In the genomic region with DNA sequence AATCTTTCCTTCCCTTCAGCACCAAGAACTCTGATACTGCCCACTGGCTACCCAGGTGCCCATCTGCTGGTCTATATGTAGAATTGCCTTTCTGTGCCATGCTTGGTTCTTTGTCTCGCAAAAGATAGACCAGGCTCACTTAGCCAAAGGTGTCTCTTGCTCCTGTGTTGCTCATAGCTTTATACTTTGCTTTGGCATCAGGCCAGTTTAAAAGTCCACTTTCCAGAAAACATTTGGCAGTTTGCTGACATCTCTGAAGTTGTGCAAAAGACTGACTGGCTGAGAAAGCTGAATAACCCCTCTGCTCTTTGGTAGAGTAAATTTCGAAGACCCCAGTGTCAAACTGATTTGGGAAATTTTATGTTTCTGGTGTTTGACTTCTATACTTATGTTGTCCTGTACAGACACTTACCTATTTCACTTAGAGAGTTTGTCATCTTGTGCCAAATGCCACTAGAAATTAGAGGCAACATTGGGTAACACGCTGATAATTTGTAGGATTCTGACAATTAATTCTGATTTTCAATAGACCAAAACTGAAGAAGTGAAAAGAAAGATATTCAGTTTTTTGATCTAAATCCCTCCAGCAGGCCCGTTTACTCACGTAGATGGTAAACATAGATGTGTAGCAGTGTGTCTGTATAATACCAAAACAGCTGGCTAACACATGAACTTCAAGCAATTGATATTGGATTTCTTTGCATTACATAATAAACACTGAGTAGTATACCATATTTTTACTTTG, we compare ENCODE assay signal across 19 cellular contexts.
A peak's percentile ranks its signal among the peaks of the same experiment; 100 is the strongest.
DNase-seq lines count a peak whose midpoint lies in the region; ATAC-seq, FAIRE-seq and TF ChIP-seq lines count a peak whose summit lies in the region.
"Had no signal": no experiment of that assay in that cellular context is flagged by ENCODE, and none has a peak within 500 bp of the region (broad histone marks: within the 10 kb centered on the region; RNA-seq: fewer than 3 reads in every experiment).

No MANE protein-coding gene starts in this region.

- no peak overlapping the region for H3K9ac ChIP-seq in HepG2 (ENCODE audit: insufficient read depth, low read depth, low read length)

- no peaks in the 10 kb centered on the region for H4K20me1 ChIP-seq in HepG2 (ENCODE audit: insufficient read depth, low read length)

- intact Hi-C loops in A673 (cut with micrococcal nuclease; ENCODE audit: unreplicated experiment) (loop anchor here (5.0 kb wide), 1 partner anchor 287 kb away; no protein-coding TSS in a partner anchor), HepG2 (cut with micrococcal nuclease; ENCODE audit: unreplicated experiment) (no loop called here), lower leg skin (cut with DNase I; ENCODE audit: low total_unique reads) (loop anchor here (10.0 kb wide), 2 partner anchors 95 to 275 kb away; a partner anchor contains a TSS)

- H3K36me3 ChIP-seq in A673 (ENCODE audit: insufficient read depth, low read length, poor library complexity, severe bottlenecking), result no peaks in the 10 kb centered on the region
- no peaks in the 10 kb centered on the region for H3K36me3 ChIP-seq in HepG2 (replicated peaks in 1 of 2; ENCODE audit: control insufficient read depth in 1 of 2, insufficient read depth in 2 of 2, low read length in 2 of 2)
- H3K36me3 ChIP-seq: gastroesophageal sphincter had no signal

- ATAC-seq in HepG2 (peak; percentile 75), GM21423 (IDR thresholded peaks at IDR 0.05; ENCODE audit: unreplicated experiment) (no peak)
- ATAC-seq: gastroesophageal sphincter had no signal

- BruUV-seq in A673 (replicated peaks; lab: Mats Ljungman, UMichigan) (no TSS peak), HepG2 (replicated peaks; lab: Mats Ljungman, UMichigan) (no TSS peak)

- CTCF ChIA-PET in A673 (lab: Charles Lee) (no interaction called here), HepG2 (lab: Yijun Ruan, JAX; ENCODE audit: low intra/inter-chr PET ratio, low total read pairs) (interaction anchor here (3.5 kb wide), 1 partner anchor 92 kb away, joined by 40 read pairs; a partner anchor contains a TSS)

- no peaks in the 10 kb centered on the region for H3K79me2 ChIP-seq in HepG2 (ENCODE audit: insufficient read depth, low read length)

- no peak for TF ChIP-seq RAD21 in HepG2 (CRISPR knock-in tag; IDR thresholded peaks at IDR 0.05)

- POLR2A ChIA-PET in A673 (lab: Charles Lee; ENCODE audit: low non-redundant PET) (no interaction called here), HepG2 (lab: Yijun Ruan, JAX) (interaction anchor here (1.0 kb wide), 1 partner anchor 93 kb away, joined by 3 read pairs; no protein-coding TSS in a partner anchor)

- no peaks in the 10 kb centered on the region for H3K4me1 ChIP-seq in A673 (ENCODE audit: insufficient read depth, low read length, poor library complexity, severe bottlenecking)
- H3K4me1 ChIP-seq in HepG2 (ENCODE audit: insufficient read depth, low read length), result peaks cover 11% of the 10 kb centered on the region

- WGBS in HepG2 (ENCODE audit: low lambda C conversion rate), result 38% methylated on average over 5 of the region's 5 CpGs
- 81 to 85% methylated on average over 5 of the region's 5 CpGs for WGBS in lower leg skin, 2 donors

- no peak for TF ChIP-seq EP300 in HepG2 (IDR thresholded peaks at IDR 0.05; ENCODE audit: low read depth in 2 of 2, low read length in 2 of 2)
- TF ChIP-seq EP300 in HepG2 (CRISPR knock-in tag; IDR thresholded peaks at IDR 0.05; ENCODE audit: borderline replicate concordance), result no peak

- no peak overlapping the region for H3K27ac ChIP-seq in A673 (ENCODE audit: low read depth, low read length, poor library complexity, severe bottlenecking)
- H3K27ac ChIP-seq in HepG2 (ENCODE audit: extremely low read length, insufficient read depth, low read length), result no peak overlapping the region
- H3K27ac ChIP-seq: gastroesophageal sphincter had no signal

- H3K9me3 ChIP-seq in A673 (ENCODE audit: low read depth, low read length, poor library complexity, severe bottlenecking) (no peaks in the 10 kb centered on the region), HepG2 (ENCODE audit: low read length) (no peaks in the 10 kb centered on the region)
- H3K9me3 ChIP-seq: gastroesophageal sphincter had no signal

- in situ Hi-C loops in HepG2 (cut with HindIII; ENCODE audit: extremely low pct_ligation_motif_present, low pct_unique_long_range_greater_than_20kb), result loop anchor here (5.0 kb wide), 1 partner anchor 92 kb away; a partner anchor contains a TSS
- in situ Hi-C loops in G401 (cut with HindIII; ENCODE audit: low sequenced_read_pairs), result no loop called here

- DNase-seq in A673 (ENCODE audit: low spot score) (no peak), LHCN-M2 (ENCODE audit: low read depth) (peak; percentile 60), cardiac fibroblast (ENCODE audit: low read depth in 2 of 2) (peak; percentile 49 to 62), HepG2 (ENCODE audit: low spot score) (peak; percentile 32), lower leg skin (ENCODE audit: low spot score in 2 of 2) (no peak), G401 (ENCODE audit: low spot score) (no peak)
- DNase-seq in activated CD4-positive, CD25-positive, alpha-beta regulatory T cell treated with anti-CD3 and anti-CD28 coated beads, Interleukin-2, amount 50 U/mL, for 72 hours, result no peak
- DNase-seq: activated CD8-positive, alpha-beta memory T cell treated with anti-CD3 and anti-CD28 coated beads for 24 hours; activated naive CD4-positive, alpha-beta T cell treated with anti-CD3 and anti-CD28 coated beads, Interleukin-2, amount 10 ng/mL, durations not matched to agents 7 days and 5 days; cerebellar nuclear complex; H9; NCI-H1417 treated with DMSO at 0.1 percent for 48 hours; NCI-H748 treated with DMSO at 0.1 percent for 48 hours; SIG-M5; stimulated activated CD4-positive, alpha-beta T cell treated with anti-CD3 and anti-CD28 coated beads, Interleukin-12 subunit alpha, Interleukin-12 subunit beta, amount 100 ng/mL, for 4 hours had no signal

- TF ChIP-seq POLR2A in HepG2 (IDR thresholded peaks at IDR 0.05; ENCODE audit: insufficient read depth in 1 of 2, low read depth in 2 of 2, low read length in 2 of 2) (no peak), lower leg skin (IDR thresholded peaks at IDR 0.05) (no peak)

- H3K4me2 ChIP-seq in HepG2 (ENCODE audit: low read depth, low read length), result no peak overlapping the region

- no peak overlapping the region for H2AFZ ChIP-seq in HepG2 (ENCODE audit: low read length)

- no peak for FAIRE-seq in HepG2 (lab: Jason Lieb, UNC)
- FAIRE-seq: HTR-8/SVneo, urothelium cell line had no signal

- TF ChIP-seq CTCF in A673 (conservative IDR thresholded peaks at IDR 0.05; ENCODE audit: low read depth, low read length) (0 out of 2 replicates have a peak, but pooled peaks have one; percentile 16), cardiac fibroblast (IDR thresholded peaks at IDR 0.05; ENCODE audit: low read depth, low read length) (peak; percentile 28), HepG2 (CRISPR knock-in tag; IDR thresholded peaks at IDR 0.05) (no peak), lower leg skin (IDR thresholded peaks at IDR 0.05) (no peak)

- H3K27me3 ChIP-seq in A673 (replicated peaks; ENCODE audit: insufficient read depth, low read depth, low read length, poor library complexity) (no peaks in the 10 kb centered on the region), HepG2 (ENCODE audit: control insufficient read depth in 1 of 2, insufficient read depth in 2 of 2, low read length in 2 of 2) (no peaks in the 10 kb centered on the region)
- H3K27me3 ChIP-seq: gastroesophageal sphincter had no signal

- H3K4me3 ChIP-seq in A673 (ENCODE audit: low read depth, low read length, poor library complexity, severe bottlenecking) (no peak overlapping the region), cardiac fibroblast (replicated peaks in 1 of 2; ENCODE audit: low read depth in 2 of 2, low read length in 2 of 2) (no peak overlapping the region), HepG2 (replicated peaks in 1 of 3; ENCODE audit: insufficient read depth in 1 of 3, low read depth in 2 of 3, low read length in 3 of 3) (no peak overlapping the region), lower leg skin (ENCODE audit: low read depth, poor library complexity, severe bottlenecking) (no peak overlapping the region)
- H3K4me3 ChIP-seq: gastroesophageal sphincter had no signal

TF ChIP-seq in HepG2, 621 proteins besides CTCF, POLR2A, EP300 and RAD21:
- TF ChIP-seq ZNF678 (CRISPR knock-in tag; IDR thresholded peaks at IDR 0.05) (no peak), ZFP1 (CRISPR knock-in tag; IDR thresholded peaks at IDR 0.05) (no peak), TRIM24 (CRISPR knock-in tag; IDR thresholded peaks at IDR 0.05) (no peak), HOXA5 (CRISPR knock-in tag; IDR thresholded peaks at IDR 0.05) (no peak), LCORL (IDR thresholded peaks at IDR 0.05) (0 out of 2 replicates have a peak, but pooled peaks have one; percentile 7), LCORL (CRISPR knock-in tag; IDR thresholded peaks at IDR 0.05) (no peak), ZNF263 (CRISPR knock-in tag; IDR thresholded peaks at IDR 0.05) (no peak), ERF (CRISPR knock-in tag; IDR thresholded peaks at IDR 0.05) (no peak), ZSCAN12 (CRISPR knock-in tag; IDR thresholded peaks at IDR 0.05) (no peak), ZNF557 (CRISPR knock-in tag; IDR thresholded peaks at IDR 0.05) (no peak), ZSCAN22 (CRISPR knock-in tag; IDR thresholded peaks at IDR 0.05) (no peak), BCL6 (CRISPR knock-in tag; IDR thresholded peaks at IDR 0.05) (peak; percentile 14; the same call in 1 of the 2 replicates)
- TF ChIP-seq, protein P1, sequence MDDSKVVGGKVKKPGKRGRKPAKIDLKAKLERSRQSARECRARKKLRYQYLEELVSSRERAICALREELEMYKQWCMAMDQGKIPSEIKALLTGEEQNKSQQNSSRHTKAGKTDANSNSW (CRISPR knock-in tag; IDR thresholded peaks at IDR 0.05; ENCODE audit: borderline replicate concordance), result no peak
- TF ChIP-seq, protein P2, sequence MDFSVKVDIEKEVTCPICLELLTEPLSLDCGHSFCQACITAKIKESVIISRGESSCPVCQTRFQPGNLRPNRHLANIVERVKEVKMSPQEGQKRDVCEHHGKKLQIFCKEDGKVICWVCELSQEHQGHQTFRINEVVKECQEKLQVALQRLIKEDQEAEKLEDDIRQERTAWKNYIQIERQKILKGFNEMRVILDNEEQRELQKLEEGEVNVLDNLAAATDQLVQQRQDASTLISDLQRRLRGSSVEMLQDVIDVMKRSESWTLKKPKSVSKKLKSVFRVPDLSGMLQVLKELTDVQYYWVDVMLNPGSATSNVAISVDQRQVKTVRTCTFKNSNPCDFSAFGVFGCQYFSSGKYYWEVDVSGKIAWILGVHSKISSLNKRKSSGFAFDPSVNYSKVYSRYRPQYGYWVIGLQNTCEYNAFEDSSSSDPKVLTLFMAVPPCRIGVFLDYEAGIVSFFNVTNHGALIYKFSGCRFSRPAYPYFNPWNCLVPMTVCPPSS (IDR thresholded peaks at IDR 0.05), result no peak
TF ChIP-seq in HepG2: peak in this region for 2.

Comparison
In these comparisons a context has a peak if more than half of its experiments do, and no peak if none do; other contexts are left out.
1. DNase-seq: peak in LHCN-M2 (single experiment), cardiac fibroblast (2 of 2) and HepG2 (single experiment); none in A673 (single experiment), lower leg skin (0 of 2), G401 (single experiment) and activated CD4-positive, CD25-positive, alpha-beta regulatory T cell treated with anti-CD3 and anti-CD28 coated beads, Interleukin-2, amount 50 U/mL, for 72 hours (single experiment).
2. CTCF ChIP-seq: peak in A673 (single experiment) and cardiac fibroblast (single experiment); none in HepG2 (single experiment) and lower leg skin (0 of 3).